Comparison of ENCODE assay signal across 8 cellular contexts in genomic region chr14:54220122-54220691, GRCh38.
DNase-seq lines count a peak whose midpoint lies in the region; ATAC-seq, FAIRE-seq and TF ChIP-seq lines count a peak whose summit lies in the region.
"Had no signal": no experiment of that assay in that cellular context is flagged by ENCODE, and none has a peak within 500 bp of the region (broad histone marks: within the 10 kb centered on the region; RNA-seq: fewer than 3 reads in every experiment).

No MANE protein-coding gene starts in this region.

- no peak for TF ChIP-seq CTCF in Calu3 (IDR thresholded peaks at IDR 0.05; ENCODE audit: unreplicated experiment)

- CTCF ChIA-PET in Calu3 (lab: Charles Lee), result no interaction called here

- no peak overlapping the region for H3K27ac Mint-ChIP-seq in stimulated activated naive B cell treated with anti-CD40 and anti-IgM and Interleukin-4, amounts not matched to agents 10 μg/mL and 1 μg/mL and 100 μg/mL, for 72 hours
- H3K27ac Mint-ChIP-seq in Calu3 (ENCODE audit: unreplicated experiment), result no peak overlapping the region

- peak; percentile 87 for FAIRE-seq in HTR-8/SVneo (lab: Jason Lieb, UNC)

- no peak for DNase-seq in HTR-8/SVneo (ENCODE audit: insufficient read length, low spot score)
- DNase-seq in cerebellar cortex (ENCODE audit: low spot score), result peak; percentile 84
- DNase-seq in left lobe of liver (ENCODE audit: low spot score), result no peak
- DNase-seq in stimulated activated naive B cell treated with anti-CD40 and anti-IgM and Interleukin-4, amounts not matched to agents 10 μg/mL and 1 μg/mL and 100 μg/mL, for 72 hours, result no peak
- no peak for DNase-seq in Calu3
- DNase-seq in NCI-H2081 treated with DMSO at 0.1 percent for 48 hours (lab: John Stamatoyannopoulos, UW), result no peak
- DNase-seq: NCI-H446 had no signal

- H3K36me3 Mint-ChIP-seq in stimulated activated naive B cell treated with anti-CD40 and anti-IgM and Interleukin-4, amounts not matched to agents 10 μg/mL and 1 μg/mL and 100 μg/mL, for 72 hours, result no peaks in the 10 kb centered on the region
- no peaks in the 10 kb centered on the region for H3K36me3 Mint-ChIP-seq in Calu3 (ENCODE audit: insufficient read depth, unreplicated experiment)

- H3K9me3 Mint-ChIP-seq in stimulated activated naive B cell treated with anti-CD40 and anti-IgM and Interleukin-4, amounts not matched to agents 10 μg/mL and 1 μg/mL and 100 μg/mL, for 72 hours, result no peaks in the 10 kb centered on the region
- no peaks in the 10 kb centered on the region for H3K9me3 Mint-ChIP-seq in Calu3 (ENCODE audit: low read depth, unreplicated experiment)

- H3K4me3 Mint-ChIP-seq in stimulated activated naive B cell treated with anti-CD40 and anti-IgM and Interleukin-4, amounts not matched to agents 10 μg/mL and 1 μg/mL and 100 μg/mL, for 72 hours, result peak overlapping the region; percentile 80 to 84
- no peak overlapping the region for H3K4me3 Mint-ChIP-seq in Calu3 (ENCODE audit: low read depth, unreplicated experiment)

- peaks cover 9 to 19% of the 10 kb centered on the region in 2 donors for H3K4me1 Mint-ChIP-seq in stimulated activated naive B cell treated with anti-CD40 and anti-IgM and Interleukin-4, amounts not matched to agents 10 μg/mL and 1 μg/mL and 100 μg/mL, for 72 hours
- H3K4me1 Mint-ChIP-seq in Calu3 (ENCODE audit: low read depth, unreplicated experiment), result no peaks in the 10 kb centered on the region

- no TSS peak for BruUV-seq in Calu3 (replicated peaks; lab: Mats Ljungman, UMichigan)

- ATAC-seq in left lobe of liver (peak; percentile 85), HG03039 (IDR thresholded peaks at IDR 0.05; ENCODE audit: unreplicated experiment) (no peak)
- ATAC-seq in stimulated activated naive B cell treated with anti-CD40 and anti-IgM and Interleukin-4, amounts not matched to agents 10 μg/mL and 1 μg/mL and 100 μg/mL, for 72 hours (replicated peaks), result peak; percentile 10 to 22

- H3K27me3 Mint-ChIP-seq in stimulated activated naive B cell treated with anti-CD40 and anti-IgM and Interleukin-4, amounts not matched to agents 10 μg/mL and 1 μg/mL and 100 μg/mL, for 72 hours, result peaks cover 39 to 61% of the 10 kb centered on the region in 2 donors
- H3K27me3 Mint-ChIP-seq in Calu3 (ENCODE audit: unreplicated experiment), result no peaks in the 10 kb centered on the region

- intact Hi-C loops in Calu3 (cut with micrococcal nuclease; ENCODE audit: unreplicated experiment), result no loop called here
